ENCODE assay signal across 10 cellular contexts in genomic region chr11:34501500-34501899, GRCh38. TPM values are rescaled to one million over a fixed set of nuclear protein-coding genes. Genes with fewer than 3 reads are reported as not detected.
DNase-seq lines count a peak whose midpoint lies in the region; ATAC-seq and TF ChIP-seq lines count a peak whose summit lies in the region.
"Had no signal": no experiment of that assay in that cellular context is flagged by ENCODE, and none has a peak within 500 bp of the region (broad histone marks: within the 10 kb centered on the region; RNA-seq: fewer than 3 reads in every experiment).

No MANE protein-coding gene starts in this region.

- peaks cover 14% of the 10 kb centered on the region for H3K4me1 ChIP-seq in suprapubic skin

- H3K27me3 ChIP-seq in suprapubic skin, result no peaks in the 10 kb centered on the region

- H3K27ac ChIP-seq in suprapubic skin, result peak overlapping the region; percentile 29

- no peak for TF ChIP-seq EP300 in suprapubic skin (IDR thresholded peaks at IDR 0.05)

- 37% methylated on average over 4 of the region's 4 CpGs for WGBS in suprapubic skin

- ATAC-seq in left ventricle myocardium superior (peak; percentile 38), HG03045 (IDR thresholded peaks at IDR 0.05; ENCODE audit: unreplicated experiment) (no peak), HG03520 (IDR thresholded peaks at IDR 0.05; ENCODE audit: unreplicated experiment) (no peak)
- ATAC-seq: activated T-cell treated with anti-CD3 and anti-CD28 coated beads, Interleukin-2, amount 50 U/mL, for 72 hours had no signal

- intact Hi-C loops in left ventricle myocardium superior (cut with micrococcal nuclease), result no loop called here

- no peak for TF ChIP-seq CTCF in suprapubic skin (IDR thresholded peaks at IDR 0.05)
- no peak for TF ChIP-seq CTCF in GM13976 (IDR thresholded peaks at IDR 0.05; ENCODE audit: borderline replicate concordance, control extremely low read depth, extremely low read depth, insufficient read depth, missing control alignments)

- H3K9me3 ChIP-seq in suprapubic skin, result no peaks in the 10 kb centered on the region

- H3K4me3 ChIP-seq in suprapubic skin, result no peak overlapping the region

- H3K36me3 ChIP-seq in suprapubic skin, result no peaks in the 10 kb centered on the region

- TF ChIP-seq POLR2A in suprapubic skin (IDR thresholded peaks at IDR 0.05), result no peak

- in situ Hi-C loops in GM13976 (cut with MboI; ENCODE audit: low sequenced_read_pairs, unreplicated experiment), result no loop called here

- DNase-seq in HCEC 1CT (peak; percentile 79), SKM-1 (lab: John Stamatoyannopoulos, UW; ENCODE audit: unreplicated experiment) (peak; percentile 86), left ventricle myocardium superior (no peak), suprapubic skin (ENCODE audit: low spot score in 2 of 2) (no peak), NCI-H1092 treated with DMSO at 0.1 percent for 48 hours (lab: John Stamatoyannopoulos, UW) (no peak), GM13976 (ENCODE audit: low spot score) (no peak)
- DNase-seq: activated T-cell treated with anti-CD3 and anti-CD28 coated beads, Interleukin-2, amount 50 U/mL, for 72 hours had no signal

RNA-seq across cellular contexts. Expression of gene ELF5, which starts 12.1 kb away (rescaled TPM):
- total RNA-seq in left ventricle myocardium superior (not detected), suprapubic skin (10 to 100 TPM in 3 of 4 donors, 1 to 10 TPM in 1; 7.9 to 20.4 (median 11.9) TPM)
- total RNA-seq: activated T-cell treated with anti-CD3 and anti-CD28 coated beads, Interleukin-2, amount 50 U/mL, for 72 hours; neural crest cell had no signal

Comparison
In these comparisons a context has a peak if more than half of its experiments do, and no peak if none do; other contexts are left out.
1. DNase-seq: peak in HCEC 1CT (single experiment) and SKM-1 (single experiment); none in left ventricle myocardium superior (single experiment), suprapubic skin (0 of 2), NCI-H1092 treated with DMSO at 0.1 percent for 48 hours (single experiment) and GM13976 (single experiment).